14 cellular contexts compared by ENCODE assay signal in the genomic region with DNA sequence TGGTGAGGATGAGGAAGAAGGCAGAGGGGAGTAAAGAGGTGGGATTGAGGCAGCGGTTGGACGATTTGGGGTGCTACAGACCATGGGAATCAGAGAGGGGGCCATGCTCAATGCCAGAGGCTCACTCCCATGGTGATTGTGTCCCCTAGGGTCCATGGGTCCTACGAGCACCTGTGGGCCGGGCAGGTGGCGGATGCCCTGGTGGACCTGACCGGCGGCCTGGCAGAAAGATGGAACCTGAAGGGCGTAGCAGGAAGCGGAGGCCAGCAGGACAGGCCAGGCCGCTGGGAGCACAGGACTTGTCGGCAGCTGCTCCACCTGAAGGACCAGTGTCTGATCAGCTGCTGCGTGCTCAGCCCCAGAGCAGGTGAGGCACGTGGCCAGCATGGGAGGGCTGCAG.
"Had no signal": no experiment of that assay in that cellular context is flagged by ENCODE, and none has a peak within 500 bp of the region (broad histone marks: within the 10 kb centered on the region; RNA-seq: fewer than 3 reads in every experiment).

No MANE protein-coding gene starts in this region.

- H3K9me3 Mint-ChIP-seq: activated CD4-positive, alpha-beta memory T cell treated with anti-CD3 and anti-CD28 coated beads, Interleukin-2, amount 10 ng/mL, durations not matched to agents 7 days and 5 days; activated naive CD4-positive, alpha-beta T cell treated with anti-CD3 and anti-CD28 coated beads for 36 hours had no signal

- H3K9me3 ChIP-seq: ovary, stomach, testis had no signal

- H3K27me3 ChIP-seq: cardiac muscle cell, ovary, stomach, testis had no signal

- H3K27ac Mint-ChIP-seq: activated CD4-positive, alpha-beta memory T cell treated with anti-CD3 and anti-CD28 coated beads, Interleukin-2, amount 10 ng/mL, durations not matched to agents 7 days and 5 days; activated CD4-positive, alpha-beta T cell treated with anti-CD3 and anti-CD28 coated beads for 36 hours; activated naive CD4-positive, alpha-beta T cell treated with anti-CD3 and anti-CD28 coated beads for 36 hours had no signal

- H3K27ac ChIP-seq: cardiac muscle cell, coronary artery, ovary, skin epidermis, stomach, testis had no signal

- ATAC-seq: activated CD4-positive, alpha-beta T cell treated with anti-CD3 and anti-CD28 coated beads for 36 hours; esophagus mucosa had no signal

- H3K27me3 Mint-ChIP-seq: activated CD4-positive, alpha-beta memory T cell treated with anti-CD3 and anti-CD28 coated beads, Interleukin-2, amount 10 ng/mL, durations not matched to agents 7 days and 5 days; activated CD4-positive, alpha-beta T cell treated with anti-CD3 and anti-CD28 coated beads for 36 hours had no signal

- H3K4me3 Mint-ChIP-seq: activated CD4-positive, alpha-beta memory T cell treated with anti-CD3 and anti-CD28 coated beads, Interleukin-2, amount 10 ng/mL, durations not matched to agents 7 days and 5 days; activated CD4-positive, alpha-beta T cell treated with anti-CD3 and anti-CD28 coated beads for 36 hours; activated naive CD4-positive, alpha-beta T cell treated with anti-CD3 and anti-CD28 coated beads for 36 hours had no signal

- H3K36me3 ChIP-seq: ovary had no signal

- H3K4me3 ChIP-seq: cardiac muscle cell, coronary artery, ovary, skin epidermis, stomach, testis had no signal

- DNase-seq: activated CD4-positive, alpha-beta memory T cell treated with anti-CD3 and anti-CD28 coated beads, Interleukin-2, amount 10 ng/mL, durations not matched to agents 7 days and 5 days; activated CD4-positive, alpha-beta T cell treated with anti-CD3 and anti-CD28 coated beads for 36 hours; activated naive CD4-positive, alpha-beta T cell treated with anti-CD3 and anti-CD28 coated beads for 36 hours; hippocampal formation; midbrain; SIG-M5; stomach; T-helper 2 cell; testis had no signal
